In genomic region chr6:121305957-121306607, GRCh38 we compare ENCODE assay signal across 9 cellular contexts. TPM values are rescaled to one million over a fixed set of nuclear protein-coding genes. Genes with fewer than 3 reads are reported as not detected.
DNase-seq lines count a peak whose midpoint lies in the region; ATAC-seq, FAIRE-seq and TF ChIP-seq lines count a peak whose summit lies in the region.
"Had no signal": no experiment of that assay in that cellular context is flagged by ENCODE, and none has a peak within 500 bp of the region (broad histone marks: within the 10 kb centered on the region; RNA-seq: fewer than 3 reads in every experiment).

No MANE protein-coding gene starts in this region.

- peaks cover 0 to 4% (median 0%) of the 10 kb centered on the region in 9 donors for H3K36me3 ChIP-seq in heart right ventricle

- intact Hi-C loops in heart right ventricle (cut with DNase I) (loop anchor here in 8 of 10 donors (2.0 to 10.0 kb wide), 3 partner anchors 249 to 251 kb away; no protein-coding TSS in a partner anchor), left cardiac atrium (cut with DNase I) (loop anchor here in 1 of 2 donors (2.0 kb wide), 1 partner anchor 251 kb away; no protein-coding TSS in a partner anchor), posterior vena cava (cut with DNase I) (no loop called here)

- H3K9me3 ChIP-seq in heart right ventricle: peaks cover 0 to 3% (median 0%) of the 10 kb centered on the region in 11 donors

- ATAC-seq in heart right ventricle: no peak
- ATAC-seq in left cardiac atrium: no peak
- peak; percentile 79 for ATAC-seq in HG02588 (IDR thresholded peaks at IDR 0.05; ENCODE audit: unreplicated experiment)

- H3K27ac Mint-ChIP-seq in activated T-cell treated with anti-CD3 and anti-CD28 coated beads, Interleukin-2, amount 50 U/mL, for 24 hours: no peak overlapping the region
- H3K27ac Mint-ChIP-seq: stimulated activated naive CD8-positive, alpha-beta T cell treated with anti-CD3 and anti-CD28 coated beads, Interleukin-15, Interleukin-2, amounts not matched to agents 100 ng/mL and 50 ng/mL, for 24 hours had no signal

- peaks cover 4% of the 10 kb centered on the region for H3K4me1 Mint-ChIP-seq in activated T-cell treated with anti-CD3 and anti-CD28 coated beads, Interleukin-2, amount 50 U/mL, for 24 hours (ENCODE audit: low read depth)

- DNase-seq in heart right ventricle (no peak), left cardiac atrium (no peak), MV-4-11 (lab: John Stamatoyannopoulos, UW) (peak; percentile 41), inferior parietal cortex (ENCODE audit: extremely low spot score) (peak; percentile 21), posterior vena cava (ENCODE audit: low spot score) (no peak)
- no peak for DNase-seq in activated T-cell treated with anti-CD3 and anti-CD28 coated beads, Interleukin-2, amount 50 U/mL, for 24 hours

- H3K27me3 ChIP-seq in heart right ventricle: no peaks in the 10 kb centered on the region

- H3K9me3 Mint-ChIP-seq in activated T-cell treated with anti-CD3 and anti-CD28 coated beads, Interleukin-2, amount 50 U/mL, for 24 hours: no peaks in the 10 kb centered on the region
- H3K9me3 Mint-ChIP-seq: stimulated activated naive CD8-positive, alpha-beta T cell treated with anti-CD3 and anti-CD28 coated beads, Interleukin-15, Interleukin-2, amounts not matched to agents 100 ng/mL and 50 ng/mL, for 24 hours had no signal

- WGBS in heart right ventricle, 2 donors: 48 to 52% methylated on average over 7 of the region's 7 CpGs

- no peak overlapping the region for H3K4me3 ChIP-seq in heart right ventricle

- H3K4me3 Mint-ChIP-seq in activated T-cell treated with anti-CD3 and anti-CD28 coated beads, Interleukin-2, amount 50 U/mL, for 24 hours: no peak overlapping the region
- H3K4me3 Mint-ChIP-seq: stimulated activated naive CD8-positive, alpha-beta T cell treated with anti-CD3 and anti-CD28 coated beads, Interleukin-15, Interleukin-2, amounts not matched to agents 100 ng/mL and 50 ng/mL, for 24 hours had no signal

- peaks cover 0 to 7% (median 0%) of the 10 kb centered on the region in 9 donors for H3K4me1 ChIP-seq in heart right ventricle

- peak; percentile 18 to 65 (median 56) for TF ChIP-seq CTCF in heart right ventricle (IDR thresholded peaks at IDR 0.05)

- H3K27ac ChIP-seq in heart right ventricle: no peak overlapping the region

- peak; percentile 73 for FAIRE-seq in TTC549 (lab: Jason Lieb, UNC)

- no peaks in the 10 kb centered on the region for H3K27me3 Mint-ChIP-seq in activated T-cell treated with anti-CD3 and anti-CD28 coated beads, Interleukin-2, amount 50 U/mL, for 24 hours
- H3K27me3 Mint-ChIP-seq: stimulated activated naive CD8-positive, alpha-beta T cell treated with anti-CD3 and anti-CD28 coated beads, Interleukin-15, Interleukin-2, amounts not matched to agents 100 ng/mL and 50 ng/mL, for 24 hours had no signal

- peaks cover 21% of the 10 kb centered on the region for H3K36me3 Mint-ChIP-seq in activated T-cell treated with anti-CD3 and anti-CD28 coated beads, Interleukin-2, amount 50 U/mL, for 24 hours (ENCODE audit: low read depth)

RNA-seq across cellular contexts. Expression of gene TBC1D32, which starts 28.2 kb away (rescaled TPM):
- total RNA-seq in heart right ventricle: 1 to 10 TPM; 1.2 to 4.6 (median 3.4) TPM
- polyA plus RNA-seq in heart right ventricle: under 1 TPM; 0.62 to 0.95 TPM
- total RNA-seq in left cardiac atrium: 1 to 10 TPM; 2.7 to 3.0 TPM
- total RNA-seq in posterior vena cava: 1 to 10 TPM; 4.0 to 5.0 TPM

Comparison
In these comparisons a context has a peak if more than half of its experiments do, and no peak if none do; other contexts are left out.
1. DNase-seq: peak in MV-4-11 (single experiment) and inferior parietal cortex (single experiment); none in heart right ventricle (0 of 2), left cardiac atrium (single experiment), activated T-cell treated with anti-CD3 and anti-CD28 coated beads, Interleukin-2, amount 50 U/mL, for 24 hours (single experiment) and posterior vena cava (single experiment).
2. intact Hi-C loops: an anchor here in heart right ventricle (2.0 to 10.0 kb wide); none called in posterior vena cava.